ENCODE assay signal across 33 cellular contexts in the genomic region with DNA sequence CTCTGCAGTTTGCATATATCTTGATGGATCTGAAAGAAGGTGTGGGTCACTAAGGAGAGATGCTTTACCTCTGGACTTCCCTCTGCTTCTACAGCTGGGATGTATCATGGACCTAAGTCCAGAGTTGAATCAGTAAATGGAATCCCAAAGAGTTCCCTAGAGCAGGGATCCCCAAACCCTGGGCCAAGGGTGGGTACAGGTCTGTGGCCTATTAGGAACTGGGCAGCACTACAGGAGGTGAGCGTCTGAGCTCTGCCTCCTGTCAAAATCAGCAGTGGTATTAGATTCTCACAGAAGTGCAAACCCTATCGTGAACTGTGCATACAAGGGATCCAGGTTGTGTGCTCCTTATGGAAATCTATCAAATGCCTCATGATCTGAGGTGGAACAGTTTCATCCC. TPM values are rescaled to one million over a fixed set of nuclear protein-coding genes. Genes with fewer than 3 reads are reported as not detected.
"Had no signal": no experiment of that assay in that cellular context is flagged by ENCODE, and none has a peak within 500 bp of the region (broad histone marks: within the 10 kb centered on the region; RNA-seq: fewer than 3 reads in every experiment).

No MANE protein-coding gene starts in this region.

- H3K27me3 ChIP-seq: adrenal gland, body of pancreas, esophagus muscularis mucosa, foreskin keratinocyte, gastrocnemius medialis had no signal

- H3K4me3 Mint-ChIP-seq: activated CD4-positive, alpha-beta memory T cell treated with anti-CD3 and anti-CD28 coated beads for 36 hours; activated CD4-positive, alpha-beta T cell treated with anti-CD3 and anti-CD28 coated beads for 36 hours; activated CD4-positive, alpha-beta T cell treated with anti-CD3 and anti-CD28 coated beads, Interleukin-2, amount 10 ng/mL, durations not matched to agents 24 days and 14 days; activated CD8-positive, alpha-beta memory T cell treated with anti-CD3 and anti-CD28 coated beads, Interleukin-2, amount 10 ng/mL, durations not matched to agents 7 days and 5 days; activated CD8-positive, alpha-beta T cell treated with anti-CD3 and anti-CD28 coated beads, Interleukin-2, amount 10 ng/mL, durations not matched to agents 7 days and 5 days; activated naive CD4-positive, alpha-beta T cell treated with anti-CD3 and anti-CD28 coated beads for 36 hours; activated naive CD4-positive, alpha-beta T cell treated with anti-CD3 and anti-CD28 coated beads, Interleukin-2, amount 50 U/mL, for 24 hours; activated naive CD8-positive, alpha-beta T cell treated with anti-CD3 and anti-CD28 coated beads for 36 hours; activated naive CD8-positive, alpha-beta T cell treated with anti-CD3 and anti-CD28 coated beads, Interleukin-2, amount 50 U/mL, for 24 hours; activated T-helper 1 cell treated with anti-CD3 and anti-CD28 coated beads, Interleukin-12 subunit alpha, Interleukin-12 subunit beta, Interleukin-2, Interleukin-4 antibody, amounts not matched to agents 30 ng/mL and 10 ng/mL and 1 ng/mL, durations not matched to agents 14 hours and 24 hours and 36 hours; effector memory CD8-positive, alpha-beta T cell; T-helper 17 cell; T-helper 2 cell treated with Interferon-gamma antibody and Interleukin-4, amounts not matched to agents 5 μg/mL and 100 μg/mL, for 36 hours had no signal

- ATAC-seq: activated CD4-positive, alpha-beta T cell treated with anti-CD3 and anti-CD28 coated beads for 36 hours; activated CD8-positive, alpha-beta memory T cell treated with anti-CD3 and anti-CD28 coated beads, Interleukin-2, amount 10 ng/mL, durations not matched to agents 7 days and 5 days; activated CD8-positive, alpha-beta T cell treated with anti-CD3 and anti-CD28 coated beads, Interleukin-2, amount 10 ng/mL, durations not matched to agents 7 days and 5 days; activated naive CD8-positive, alpha-beta T cell treated with anti-CD3 and anti-CD28 coated beads, Interleukin-2, amount 50 U/mL, for 24 hours; body of pancreas; effector memory CD8-positive, alpha-beta T cell; foreskin keratinocyte; gastrocnemius medialis; T-helper 17 cell had no signal

- H3K9me3 ChIP-seq: adrenal gland, body of pancreas, esophagus muscularis mucosa, gastrocnemius medialis had no signal

- H3K4me1 ChIP-seq: foreskin keratinocyte had no signal

- H3K9me3 Mint-ChIP-seq: activated CD4-positive, alpha-beta memory T cell treated with anti-CD3 and anti-CD28 coated beads for 36 hours; activated naive CD4-positive, alpha-beta T cell treated with anti-CD3 and anti-CD28 coated beads for 36 hours; activated naive CD4-positive, alpha-beta T cell treated with anti-CD3 and anti-CD28 coated beads, Interleukin-2, amount 50 U/mL, for 24 hours; activated naive CD8-positive, alpha-beta T cell treated with anti-CD3 and anti-CD28 coated beads, Interleukin-2, amount 50 U/mL, for 24 hours; effector memory CD8-positive, alpha-beta T cell had no signal

- H3K27ac Mint-ChIP-seq: activated CD4-positive, alpha-beta memory T cell treated with anti-CD3 and anti-CD28 coated beads for 36 hours; activated CD4-positive, alpha-beta T cell treated with anti-CD3 and anti-CD28 coated beads for 36 hours; activated CD4-positive, alpha-beta T cell treated with anti-CD3 and anti-CD28 coated beads, Interleukin-2, amount 10 ng/mL, durations not matched to agents 24 days and 14 days; activated CD8-positive, alpha-beta memory T cell treated with anti-CD3 and anti-CD28 coated beads, Interleukin-2, amount 10 ng/mL, durations not matched to agents 7 days and 5 days; activated CD8-positive, alpha-beta T cell treated with anti-CD3 and anti-CD28 coated beads, Interleukin-2, amount 10 ng/mL, durations not matched to agents 7 days and 5 days; activated naive CD4-positive, alpha-beta T cell treated with anti-CD3 and anti-CD28 coated beads for 36 hours; activated naive CD4-positive, alpha-beta T cell treated with anti-CD3 and anti-CD28 coated beads, Interleukin-2, amount 50 U/mL, for 24 hours; activated naive CD8-positive, alpha-beta T cell treated with anti-CD3 and anti-CD28 coated beads for 36 hours; activated naive CD8-positive, alpha-beta T cell treated with anti-CD3 and anti-CD28 coated beads, Interleukin-2, amount 50 U/mL, for 24 hours; activated T-helper 1 cell treated with anti-CD3 and anti-CD28 coated beads, Interleukin-12 subunit alpha, Interleukin-12 subunit beta, Interleukin-2, Interleukin-4 antibody, amounts not matched to agents 30 ng/mL and 10 ng/mL and 1 ng/mL, durations not matched to agents 14 hours and 24 hours and 36 hours; activated T-helper 2 cell treated with anti-CD3 and anti-CD28 coated beads, Interferon-gamma antibody, Interleukin-2, Interleukin-4, amounts not matched to agents 10 μg/mL and 5 μg/mL and 100 μg/mL, durations not matched to agents 14 hours and 24 hours and 36 hours; effector memory CD8-positive, alpha-beta T cell; T-helper 17 cell; T-helper 2 cell treated with Interferon-gamma antibody and Interleukin-4, amounts not matched to agents 5 μg/mL and 100 μg/mL, for 36 hours had no signal

- DNase-seq: activated CD4-positive, alpha-beta memory T cell treated with anti-CD3 and anti-CD28 coated beads for 36 hours; activated CD4-positive, alpha-beta T cell treated with anti-CD3 and anti-CD28 coated beads for 36 hours; activated CD4-positive, alpha-beta T cell treated with anti-CD3 and anti-CD28 coated beads, Interleukin-2, amount 10 ng/mL, durations not matched to agents 24 days and 14 days; activated CD4-positive, CD25-positive, alpha-beta regulatory T cell; activated CD4-positive, CD25-positive, alpha-beta regulatory T cell treated with anti-CD3 and anti-CD28 coated beads, Interleukin-2, amount 50 U/mL, for 72 hours; activated CD8-positive, alpha-beta memory T cell treated with anti-CD3 and anti-CD28 coated beads, Interleukin-2, amount 10 ng/mL, durations not matched to agents 7 days and 5 days; activated CD8-positive, alpha-beta memory T cell treated with anti-CD3 and anti-CD28 coated beads, Interleukin-2, amount 50 U/mL, for 4 hours; activated CD8-positive, alpha-beta T cell treated with anti-CD3 and anti-CD28 coated beads, Interleukin-2, amount 10 ng/mL, durations not matched to agents 7 days and 5 days; activated effector memory CD4-positive, alpha-beta T cell treated with anti-CD3 and anti-CD28 coated beads, Interleukin-2, amount 50 U/mL, for 16 hours; activated naive CD4-positive, alpha-beta T cell treated with anti-CD3 and anti-CD28 coated beads for 36 hours; activated naive CD8-positive, alpha-beta T cell treated with anti-CD3 and anti-CD28 coated beads for 36 hours; activated naive CD8-positive, alpha-beta T cell treated with anti-CD3 and anti-CD28 coated beads, Interleukin-2, amount 50 U/mL, for 24 hours; activated T-cell treated with anti-CD3 and anti-CD28 coated beads, Interleukin-2, amount 50 U/mL, for 1 hour; activated T-cell treated with anti-CD3 and anti-CD28 coated beads, Interleukin-2, amount 50 U/mL, for 48 hours; adrenal gland; amygdala; body of pancreas; caudate nucleus; cortex of kidney; dermis blood vessel endothelial cell; effector CD4-positive, alpha-beta T cell; effector memory CD8-positive, alpha-beta T cell; erythroblast; foreskin keratinocyte; gastrocnemius medialis; T-helper 1 cell; T-helper 17 cell; T1000 had no signal

- H3K27ac ChIP-seq: adrenal gland, foreskin keratinocyte, gastrocnemius medialis had no signal

- H3K27me3 Mint-ChIP-seq: activated CD4-positive, alpha-beta memory T cell treated with anti-CD3 and anti-CD28 coated beads for 36 hours; activated CD4-positive, alpha-beta T cell treated with anti-CD3 and anti-CD28 coated beads for 36 hours; activated CD4-positive, alpha-beta T cell treated with anti-CD3 and anti-CD28 coated beads, Interleukin-2, amount 10 ng/mL, durations not matched to agents 24 days and 14 days; activated CD8-positive, alpha-beta memory T cell treated with anti-CD3 and anti-CD28 coated beads, Interleukin-2, amount 10 ng/mL, durations not matched to agents 7 days and 5 days; activated naive CD4-positive, alpha-beta T cell treated with anti-CD3 and anti-CD28 coated beads, Interleukin-2, amount 50 U/mL, for 24 hours; activated naive CD8-positive, alpha-beta T cell treated with anti-CD3 and anti-CD28 coated beads for 36 hours; activated naive CD8-positive, alpha-beta T cell treated with anti-CD3 and anti-CD28 coated beads, Interleukin-2, amount 50 U/mL, for 24 hours; T-helper 17 cell had no signal

- H3K36me3 Mint-ChIP-seq: activated CD4-positive, alpha-beta memory T cell treated with anti-CD3 and anti-CD28 coated beads for 36 hours had no signal

- H3K4me3 ChIP-seq: adrenal gland, body of pancreas, esophagus muscularis mucosa, gastrocnemius medialis had no signal

- H3K36me3 ChIP-seq: adrenal gland, esophagus muscularis mucosa, gastrocnemius medialis had no signal

RNA-seq across cellular contexts. Expression of a gene that starts 39.3 kb away (rescaled TPM):
- total RNA-seq: dermis blood vessel endothelial cell had no signal
